ENCODE assay signal across 8 cellular contexts in the genomic region with DNA sequence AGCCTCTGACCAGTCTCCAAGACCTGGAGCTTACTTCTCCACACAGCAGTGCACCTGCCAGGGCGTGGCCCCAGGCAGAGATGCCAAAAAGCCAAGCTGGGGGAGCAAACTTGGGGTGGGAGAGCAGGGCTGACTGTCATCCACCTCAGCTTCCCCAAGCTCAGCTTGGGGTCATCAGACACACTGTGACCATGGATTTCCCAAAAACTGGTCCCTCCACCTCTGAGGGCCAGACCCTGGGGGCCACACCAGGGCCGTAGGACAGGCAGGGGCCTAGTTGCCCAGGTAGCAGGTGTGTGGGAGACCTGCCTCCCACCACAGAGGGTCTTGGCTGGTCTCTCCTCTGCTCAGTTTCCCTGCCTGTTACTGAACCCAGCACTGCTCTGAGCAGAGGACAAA. TPM values are rescaled to one million over a fixed set of nuclear protein-coding genes. Genes with fewer than 3 reads are reported as not detected.
DNase-seq lines count a peak whose midpoint lies in the region; ATAC-seq and TF ChIP-seq lines count a peak whose summit lies in the region.

No MANE protein-coding gene starts in this region.

- peak overlapping the region; percentile 95 for H3K27ac ChIP-seq in VCaP
- H3K27ac ChIP-seq in left ventricle myocardium inferior (replicated peaks): peak overlapping the region; percentile 94
- peak overlapping the region; percentile 94 for H3K27ac ChIP-seq in psoas muscle
- H3K27ac ChIP-seq in effector memory CD4-positive, alpha-beta T cell (ENCODE audit: insufficient read depth, low read length, poor library complexity, severe bottlenecking): no peak overlapping the region

- H3K9me3 ChIP-seq in left ventricle myocardium inferior (replicated peaks): no peaks in the 10 kb centered on the region
- no peaks in the 10 kb centered on the region for H3K9me3 ChIP-seq in psoas muscle
- no peaks in the 10 kb centered on the region for H3K9me3 ChIP-seq in effector memory CD4-positive, alpha-beta T cell (ENCODE audit: control insufficient read depth, low read length)

- intact Hi-C loops in left ventricle myocardium inferior (cut with micrococcal nuclease): no loop called here
- intact Hi-C loops in psoas muscle (cut with DNase I): no loop called here

- no peaks in the 10 kb centered on the region for H3K27me3 ChIP-seq in left ventricle myocardium inferior (ENCODE audit: low read depth)
- H3K27me3 ChIP-seq in psoas muscle (ENCODE audit: insufficient read depth in 3 of 3, low read length in 2 of 3): no peaks in the 10 kb centered on the region
- no peaks in the 10 kb centered on the region for H3K27me3 ChIP-seq in effector memory CD4-positive, alpha-beta T cell (replicated peaks; ENCODE audit: control insufficient read depth, insufficient read depth, low read length, poor library complexity, severe bottlenecking)

- H3K36me3 ChIP-seq in left ventricle myocardium inferior (peaks cover 10% of the 10 kb centered on the region), psoas muscle (ENCODE audit: insufficient read depth in 1 of 2, low read depth in 1 of 2) (peaks cover 0 to 4% of the 10 kb centered on the region in 2 donors)
- H3K36me3 ChIP-seq in effector memory CD4-positive, alpha-beta T cell (ENCODE audit: control insufficient read depth, insufficient read depth, low read length): no peaks in the 10 kb centered on the region

- no peak for ATAC-seq in psoas muscle

- peak; percentile 63 for DNase-seq in COLO668 (lab: John Stamatoyannopoulos, UW; ENCODE audit: unreplicated experiment)
- DNase-seq in left ventricle myocardium inferior: no peak
- peak; percentile 11 to 31 for DNase-seq in psoas muscle
- DNase-seq in stimulated activated CD4-positive, alpha-beta T cell treated with anti-CD3 and anti-CD28 coated beads, Interleukin-4, amount 100 ng/mL, for 24 hours: no peak
- DNase-seq in stimulated activated CD4-positive, alpha-beta T cell treated with anti-CD3 and anti-CD28 coated beads, Interleukin-2, amount 100 ng/mL, for 48 hours: no peak
- DNase-seq in activated CD4-positive, CD25-positive, alpha-beta regulatory T cell (lab: John Stamatoyannopoulos, UW): no peak
- DNase-seq in effector memory CD4-positive, alpha-beta T cell: no peak

- H3K4me3 ChIP-seq in left ventricle myocardium inferior: peak overlapping the region; percentile 94
- H3K4me3 ChIP-seq in psoas muscle: peak overlapping the region; percentile 82
- no peak overlapping the region for H3K4me3 ChIP-seq in effector memory CD4-positive, alpha-beta T cell (ENCODE audit: insufficient read depth, low read depth, low read length, poor library complexity, severe bottlenecking)

- H3K4me1 ChIP-seq in left ventricle myocardium inferior (peaks cover 73% of the 10 kb centered on the region), psoas muscle (peaks cover 56% of the 10 kb centered on the region)
- H3K4me1 ChIP-seq in effector memory CD4-positive, alpha-beta T cell (ENCODE audit: control insufficient read depth, insufficient read depth, low read length, poor library complexity, severe bottlenecking): peaks cover 8% of the 10 kb centered on the region

- 30 to 71% (median 48%) methylated on average over 2 of the region's 2 CpGs for WGBS in psoas muscle, 3 donors

- TF ChIP-seq CTCF in VCaP (conservative IDR thresholded peaks at IDR 0.05): no peak
- no peak for TF ChIP-seq CTCF in left ventricle myocardium inferior (IDR thresholded peaks at IDR 0.05; ENCODE audit: borderline replicate concordance)
- no peak for TF ChIP-seq CTCF in psoas muscle (IDR thresholded peaks at IDR 0.05)

RNA-seq across cellular contexts. Expression of gene ARVCF, which starts 30.6 kb away (rescaled TPM):
- 25.4 TPM for total RNA-seq in left ventricle myocardium inferior
- 10 to 100 TPM in 2 of 4 donors, 1 to 10 TPM in 2; 8.7 to 28.0 (median 14.8) TPM for total RNA-seq in psoas muscle
- polyA plus RNA-seq in psoas muscle: 1 to 10 TPM; 3.6 to 7.3 (median 7.0) TPM

RNA-seq across cellular contexts. Expression of gene TANGO2, which starts 34.9 kb away (rescaled TPM):
- total RNA-seq in left ventricle myocardium inferior (71.7 TPM), psoas muscle (10 to 100 TPM; 20.6 to 41.0 (median 36.4) TPM)
- 10 to 100 TPM; 28.2 to 73.3 (median 28.5) TPM for polyA plus RNA-seq in psoas muscle

RNA-seq across cellular contexts. Expression of gene TXNRD2, which starts 44.4 kb away (rescaled TPM):
- total RNA-seq in left ventricle myocardium inferior: 35.2 TPM
- 10 to 100 TPM; 18.4 to 35.1 (median 24.5) TPM for total RNA-seq in psoas muscle
- 10 to 100 TPM; 13.7 to 23.5 (median 16.0) TPM for polyA plus RNA-seq in psoas muscle

RNA-seq across cellular contexts. Expression of gene COMT, which starts 44.4 kb away (rescaled TPM):
- 81.5 TPM for total RNA-seq in left ventricle myocardium inferior
- 100 to 1,000 TPM in 2 of 4 donors, 10 to 100 TPM in 2; 63.6 to 146 (median 115) TPM for total RNA-seq in psoas muscle
- polyA plus RNA-seq in psoas muscle: 100 to 1,000 TPM; 100 to 142 (median 117) TPM

Comparison
In these comparisons a context has a peak if more than half of its experiments do, and no peak if none do; other contexts are left out.
1. DNase-seq: peak in COLO668 (single experiment) and psoas muscle (2 of 2); none in left ventricle myocardium inferior (single experiment), stimulated activated CD4-positive, alpha-beta T cell treated with anti-CD3 and anti-CD28 coated beads, Interleukin-4, amount 100 ng/mL, for 24 hours (single experiment), stimulated activated CD4-positive, alpha-beta T cell treated with anti-CD3 and anti-CD28 coated beads, Interleukin-2, amount 100 ng/mL, for 48 hours (0 of 2), activated CD4-positive, CD25-positive, alpha-beta regulatory T cell (0 of 4) and effector memory CD4-positive, alpha-beta T cell (0 of 3).